ENCODE assay signal across 1 cellular context in the genomic region with DNA sequence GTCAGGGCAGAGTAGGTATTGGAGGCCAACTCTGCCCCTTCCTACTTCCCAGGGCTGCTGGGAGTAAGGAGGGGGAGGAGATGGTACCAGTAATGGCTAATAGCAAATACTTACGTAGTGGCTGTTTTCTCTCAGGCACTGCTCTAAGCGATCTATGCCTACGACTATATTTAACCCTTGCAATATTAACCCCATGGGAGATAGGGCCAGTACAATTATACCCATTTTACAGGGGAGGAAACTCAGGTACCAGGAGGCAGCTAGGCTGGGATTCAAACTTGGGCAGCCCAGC.
TF ChIP-seq lines count a peak whose summit lies in the region.

No MANE protein-coding gene starts in this region.

TF ChIP-seq in GM23338, 12 proteins besides CTCF, POLR2A, EP300 and RAD21 (continued from another document):
- TF ChIP-seq, protein P1, sequence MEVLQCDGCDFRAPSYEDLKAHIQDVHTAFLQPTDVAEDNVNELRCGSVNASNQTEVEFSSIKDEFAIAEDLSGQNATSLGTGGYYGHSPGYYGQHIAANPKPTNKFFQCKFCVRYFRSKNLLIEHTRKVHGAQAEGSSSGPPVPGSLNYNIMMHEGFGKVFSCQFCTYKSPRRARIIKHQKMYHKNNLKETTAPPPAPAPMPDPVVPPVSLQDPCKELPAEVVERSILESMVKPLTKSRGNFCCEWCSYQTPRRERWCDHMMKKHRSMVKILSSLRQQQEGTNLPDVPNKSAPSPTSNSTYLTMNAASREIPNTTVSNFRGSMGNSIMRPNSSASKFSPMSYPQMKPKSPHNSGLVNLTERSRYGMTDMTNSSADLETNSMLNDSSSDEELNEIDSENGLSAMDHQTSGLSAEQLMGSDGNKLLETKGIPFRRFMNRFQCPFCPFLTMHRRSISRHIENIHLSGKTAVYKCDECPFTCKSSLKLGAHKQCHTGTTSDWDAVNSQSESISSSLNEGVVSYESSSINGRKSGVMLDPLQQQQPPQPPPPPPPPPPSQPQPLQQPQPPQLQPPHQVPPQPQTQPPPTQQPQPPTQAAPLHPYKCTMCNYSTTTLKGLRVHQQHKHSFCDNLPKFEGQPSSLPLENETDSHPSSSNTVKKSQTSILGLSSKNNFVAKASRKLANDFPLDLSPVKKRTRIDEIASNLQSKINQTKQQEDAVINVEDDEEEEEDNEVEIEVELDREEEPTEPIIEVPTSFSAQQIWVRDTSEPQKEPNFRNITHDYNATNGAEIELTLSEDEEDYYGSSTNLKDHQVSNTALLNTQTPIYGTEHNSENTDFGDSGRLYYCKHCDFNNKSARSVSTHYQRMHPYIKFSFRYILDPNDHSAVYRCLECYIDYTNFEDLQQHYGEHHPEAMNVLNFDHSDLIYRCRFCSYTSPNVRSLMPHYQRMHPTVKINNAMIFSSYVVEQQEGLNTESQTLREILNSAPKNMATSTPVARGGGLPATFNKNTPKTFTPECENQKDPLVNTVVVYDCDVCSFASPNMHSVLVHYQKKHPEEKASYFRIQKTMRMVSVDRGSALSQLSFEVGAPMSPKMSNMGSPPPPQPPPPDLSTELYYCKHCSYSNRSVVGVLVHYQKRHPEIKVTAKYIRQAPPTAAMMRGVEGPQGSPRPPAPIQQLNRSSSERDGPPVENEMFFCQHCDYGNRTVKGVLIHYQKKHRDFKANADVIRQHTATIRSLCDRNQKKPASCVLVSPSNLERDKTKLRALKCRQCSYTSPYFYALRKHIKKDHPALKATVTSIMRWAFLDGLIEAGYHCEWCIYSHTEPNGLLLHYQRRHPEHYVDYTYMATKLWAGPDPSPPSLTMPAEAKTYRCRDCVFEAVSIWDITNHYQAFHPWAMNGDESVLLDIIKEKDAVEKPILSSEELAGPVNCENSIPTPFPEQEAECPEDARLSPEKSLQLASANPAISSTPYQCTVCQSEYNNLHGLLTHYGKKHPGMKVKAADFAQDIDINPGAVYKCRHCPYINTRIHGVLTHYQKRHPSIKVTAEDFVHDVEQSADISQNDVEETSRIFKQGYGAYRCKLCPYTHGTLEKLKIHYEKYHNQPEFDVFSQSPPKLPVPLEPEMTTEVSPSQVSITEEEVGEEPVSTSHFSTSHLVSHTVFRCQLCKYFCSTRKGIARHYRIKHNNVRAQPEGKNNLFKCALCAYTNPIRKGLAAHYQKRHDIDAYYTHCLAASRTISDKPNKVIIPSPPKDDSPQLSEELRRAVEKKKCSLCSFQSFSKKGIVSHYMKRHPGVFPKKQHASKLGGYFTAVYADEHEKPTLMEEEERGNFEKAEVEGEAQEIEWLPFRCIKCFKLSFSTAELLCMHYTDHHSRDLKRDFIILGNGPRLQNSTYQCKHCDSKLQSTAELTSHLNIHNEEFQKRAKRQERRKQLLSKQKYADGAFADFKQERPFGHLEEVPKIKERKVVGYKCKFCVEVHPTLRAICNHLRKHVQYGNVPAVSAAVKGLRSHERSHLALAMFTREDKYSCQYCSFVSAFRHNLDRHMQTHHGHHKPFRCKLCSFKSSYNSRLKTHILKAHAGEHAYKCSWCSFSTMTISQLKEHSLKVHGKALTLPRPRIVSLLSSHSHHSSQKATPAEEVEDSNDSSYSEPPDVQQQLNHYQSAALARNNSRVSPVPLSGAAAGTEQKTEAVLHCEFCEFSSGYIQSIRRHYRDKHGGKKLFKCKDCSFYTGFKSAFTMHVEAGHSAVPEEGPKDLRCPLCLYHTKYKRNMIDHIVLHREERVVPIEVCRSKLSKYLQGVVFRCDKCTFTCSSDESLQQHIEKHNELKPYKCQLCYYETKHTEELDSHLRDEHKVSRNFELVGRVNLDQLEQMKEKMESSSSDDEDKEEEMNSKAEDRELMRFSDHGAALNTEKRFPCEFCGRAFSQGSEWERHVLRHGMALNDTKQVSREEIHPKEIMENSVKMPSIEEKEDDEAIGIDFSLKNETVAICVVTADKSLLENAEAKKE (CRISPR knock-in tag; IDR thresholded peaks at IDR 0.05) = no peak
- no peak for TF ChIP-seq NANOG (IDR thresholded peaks at IDR 0.05; ENCODE audit: borderline replicate concordance)
- no peak for TF ChIP-seq CREB1 (CRISPR knock-in tag; IDR thresholded peaks at IDR 0.05; ENCODE audit: low read depth)
- no peak for TF ChIP-seq EZH2 (IDR thresholded peaks at IDR 0.05; ENCODE audit: low read depth, unreplicated experiment)
- no peak for TF ChIP-seq ZNF331 (CRISPR knock-in tag; IDR thresholded peaks at IDR 0.05; ENCODE audit: low read depth)
- TF ChIP-seq, protein P2, sequence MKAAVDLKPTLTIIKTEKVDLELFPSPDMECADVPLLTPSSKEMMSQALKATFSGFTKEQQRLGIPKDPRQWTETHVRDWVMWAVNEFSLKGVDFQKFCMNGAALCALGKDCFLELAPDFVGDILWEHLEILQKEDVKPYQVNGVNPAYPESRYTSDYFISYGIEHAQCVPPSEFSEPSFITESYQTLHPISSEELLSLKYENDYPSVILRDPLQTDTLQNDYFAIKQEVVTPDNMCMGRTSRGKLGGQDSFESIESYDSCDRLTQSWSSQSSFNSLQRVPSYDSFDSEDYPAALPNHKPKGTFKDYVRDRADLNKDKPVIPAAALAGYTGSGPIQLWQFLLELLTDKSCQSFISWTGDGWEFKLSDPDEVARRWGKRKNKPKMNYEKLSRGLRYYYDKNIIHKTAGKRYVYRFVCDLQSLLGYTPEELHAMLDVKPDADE (IDR thresholded peaks at IDR 0.05) = no peak
- TF ChIP-seq EZH2phosphoT487 (IDR thresholded peaks at IDR 0.05; ENCODE audit: unreplicated experiment) = no peak
- TF ChIP-seq ZNF114 (CRISPR knock-in tag; IDR thresholded peaks at IDR 0.05) = no peak
- TF ChIP-seq, protein P3, sequence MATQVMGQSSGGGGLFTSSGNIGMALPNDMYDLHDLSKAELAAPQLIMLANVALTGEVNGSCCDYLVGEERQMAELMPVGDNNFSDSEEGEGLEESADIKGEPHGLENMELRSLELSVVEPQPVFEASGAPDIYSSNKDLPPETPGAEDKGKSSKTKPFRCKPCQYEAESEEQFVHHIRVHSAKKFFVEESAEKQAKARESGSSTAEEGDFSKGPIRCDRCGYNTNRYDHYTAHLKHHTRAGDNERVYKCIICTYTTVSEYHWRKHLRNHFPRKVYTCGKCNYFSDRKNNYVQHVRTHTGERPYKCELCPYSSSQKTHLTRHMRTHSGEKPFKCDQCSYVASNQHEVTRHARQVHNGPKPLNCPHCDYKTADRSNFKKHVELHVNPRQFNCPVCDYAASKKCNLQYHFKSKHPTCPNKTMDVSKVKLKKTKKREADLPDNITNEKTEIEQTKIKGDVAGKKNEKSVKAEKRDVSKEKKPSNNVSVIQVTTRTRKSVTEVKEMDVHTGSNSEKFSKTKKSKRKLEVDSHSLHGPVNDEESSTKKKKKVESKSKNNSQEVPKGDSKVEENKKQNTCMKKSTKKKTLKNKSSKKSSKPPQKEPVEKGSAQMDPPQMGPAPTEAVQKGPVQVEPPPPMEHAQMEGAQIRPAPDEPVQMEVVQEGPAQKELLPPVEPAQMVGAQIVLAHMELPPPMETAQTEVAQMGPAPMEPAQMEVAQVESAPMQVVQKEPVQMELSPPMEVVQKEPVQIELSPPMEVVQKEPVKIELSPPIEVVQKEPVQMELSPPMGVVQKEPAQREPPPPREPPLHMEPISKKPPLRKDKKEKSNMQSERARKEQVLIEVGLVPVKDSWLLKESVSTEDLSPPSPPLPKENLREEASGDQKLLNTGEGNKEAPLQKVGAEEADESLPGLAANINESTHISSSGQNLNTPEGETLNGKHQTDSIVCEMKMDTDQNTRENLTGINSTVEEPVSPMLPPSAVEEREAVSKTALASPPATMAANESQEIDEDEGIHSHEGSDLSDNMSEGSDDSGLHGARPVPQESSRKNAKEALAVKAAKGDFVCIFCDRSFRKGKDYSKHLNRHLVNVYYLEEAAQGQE (IDR thresholded peaks at IDR 0.05; ENCODE audit: unreplicated experiment) = no peak
- no peak for TF ChIP-seq JUNB (IDR thresholded peaks at IDR 0.05; ENCODE audit: unreplicated experiment)
- no peak for TF ChIP-seq STAT1 (IDR thresholded peaks at IDR 0.05; ENCODE audit: unreplicated experiment)
